1 cellular context compared by ENCODE assay signal in genomic region chr22:43078522-43078921, GRCh38.
TF ChIP-seq lines count a peak whose summit lies in the region.

No MANE protein-coding gene starts in this region.

TF ChIP-seq in HepG2, 621 proteins besides CTCF, POLR2A, EP300 and RAD21 (continued from another document and continues in another):
- TF ChIP-seq THRA (CRISPR knock-in tag; IDR thresholded peaks at IDR 0.05; ENCODE audit: borderline replicate concordance) (peak; percentile 24; the same call in 1 of the 2 replicates), KAT8 (CRISPR knock-in tag; IDR thresholded peaks at IDR 0.05) (no peak), ZNF816 (CRISPR knock-in tag; IDR thresholded peaks at IDR 0.05; ENCODE audit: borderline replicate concordance) (no peak), TRIM24 (CRISPR knock-in tag; IDR thresholded peaks at IDR 0.05) (no peak), ATF3 (CRISPR knock-in tag; IDR thresholded peaks at IDR 0.05) (peak; percentile 58; the same call in 1 of the 2 replicates), TRIM22 (IDR thresholded peaks at IDR 0.05) (no peak), HCFC1 (IDR thresholded peaks at IDR 0.05; ENCODE audit: low read depth, low read length) (no peak), ZNF276 (CRISPR knock-in tag; IDR thresholded peaks at IDR 0.05; ENCODE audit: low read depth) (no peak), GTF3A (CRISPR knock-in tag; conservative IDR thresholded peaks at IDR 0.05) (no peak), ARID5B (CRISPR knock-in tag; IDR thresholded peaks at IDR 0.05) (peak; percentile 75), ZNF670 (CRISPR knock-in tag; IDR thresholded peaks at IDR 0.05; ENCODE audit: borderline replicate concordance) (no peak), RERE (CRISPR knock-in tag; IDR thresholded peaks at IDR 0.05; ENCODE audit: low read depth) (no peak), WIZ (CRISPR knock-in tag; IDR thresholded peaks at IDR 0.05) (no peak), MBD4 (IDR thresholded peaks at IDR 0.05; ENCODE audit: borderline replicate concordance, low read length) (no peak), ZNF878 (CRISPR knock-in tag; IDR thresholded peaks at IDR 0.05) (no peak), ZNF225 (CRISPR knock-in tag; IDR thresholded peaks at IDR 0.05) (no peak), CAMTA2 (CRISPR knock-in tag; IDR thresholded peaks at IDR 0.05; ENCODE audit: borderline replicate concordance) (no peak), ARID3A (IDR thresholded peaks at IDR 0.05; ENCODE audit: low read depth, low read length) (no peak), PAXIP1 (CRISPR knock-in tag; conservative IDR thresholded peaks at IDR 0.05) (no peak; the same call in 1 of the 2 replicates), PHF5A (CRISPR knock-in tag; IDR thresholded peaks at IDR 0.05; ENCODE audit: low read depth, unreplicated experiment) (no peak), ZNF781 (CRISPR knock-in tag; IDR thresholded peaks at IDR 0.05; ENCODE audit: borderline replicate concordance, not compliant biosample characterization) (no peak), GABPB1 (CRISPR knock-in tag; IDR thresholded peaks at IDR 0.05) (no peak), PRMT3 (CRISPR knock-in tag; IDR thresholded peaks at IDR 0.05; ENCODE audit: borderline replicate concordance, low read depth) (no peak), DZIP1 (CRISPR knock-in tag; IDR thresholded peaks at IDR 0.05) (no peak), ZNF282 (IDR thresholded peaks at IDR 0.05; ENCODE audit: partially characterized antibody) (no peak)
